In genomic region chr6:99424761-99425646, GRCh38 we compare ENCODE assay signal across 8 cellular contexts. TPM values are rescaled to one million over a fixed set of nuclear protein-coding genes. Genes with fewer than 3 reads are reported as not detected.
DNase-seq lines count a peak whose midpoint lies in the region; ATAC-seq and TF ChIP-seq lines count a peak whose summit lies in the region.

Gene PNISR (minus strand): TSS chr6:99425308. CDS start chr6:99414659, 10,649 bp downstream.

- DNase-seq in DMS153 (lab: John Stamatoyannopoulos, UW), result peak; percentile 97
- DNase-seq in Jurkat, Clone E6-1 (ENCODE audit: low read depth, low spot score), result peak; percentile 99
- DNase-seq in PC-9, result peak; percentile 87 to 97
- peak; percentile 82 for DNase-seq in activated T-cell treated with anti-CD3 and anti-CD28 coated beads, Interleukin-2, amount 50 U/mL, for 1 hour
- peak; percentile 97 for DNase-seq in epithelial cell of proximal tubule (ENCODE audit: low read depth)
- peak; percentile 96 for DNase-seq in mucosa of gallbladder (ENCODE audit: low spot score)
- peak; percentile 70 to 77 for DNase-seq in stimulated activated CD8-positive, alpha-beta memory T cell treated with anti-CD3 and anti-CD28 coated beads, Interleukin-4, amount 100 ng/mL, for 4 hours (ENCODE audit: low read depth in 2 of 2, low spot score in 1 of 2)

- H3K9me2 ChIP-seq in PC-9 (ENCODE audit: insufficient read depth), result no peaks in the 10 kb centered on the region

- H2AFZ ChIP-seq in PC-9, result peak within 1 kb of the TSS; percentile 93

- intact Hi-C loops in PC-9 (cut with micrococcal nuclease; ENCODE audit: unreplicated experiment), result loop anchor here (1.0 to 5.0 kb wide), 4 partner anchors 32 to 142 kb away; partner anchors contain the start of genes CCNC and USP45

- peak within 1 kb of the TSS; percentile 87 for H3K4me2 ChIP-seq in PC-9

- peaks cover 23% of the 10 kb centered on the region for H3F3A ChIP-seq in PC-9 (ENCODE audit: insufficient read depth, low read depth)

- peak; percentile 84 for ATAC-seq in GM21619 (IDR thresholded peaks at IDR 0.05; ENCODE audit: unreplicated experiment)

- CTCF ChIA-PET in PC-9 (lab: Charles Lee), result interaction anchor here (0.7 to 1.3 kb wide), 3 partner anchors 16 to 95 kb away, joined by 3 to 5 read pairs (median 4); no protein-coding TSS in a partner anchor

- no peaks in the 10 kb centered on the region for H3K27me3 ChIP-seq in PC-9 (ENCODE audit: insufficient read depth, low read depth)

- H3K9me3 ChIP-seq in PC-9 (ENCODE audit: insufficient read depth, low read depth), result no peaks in the 10 kb centered on the region

- TSS peak; percentile 56 for BruUV-seq in PC-9 (replicated peaks; lab: Mats Ljungman, UMichigan)

- H4K20me1 ChIP-seq in PC-9 (ENCODE audit: insufficient read depth), result peaks cover 45% of the 10 kb centered on the region

- H3K4me1 ChIP-seq in PC-9 (replicated peaks; ENCODE audit: insufficient read depth), result peaks cover 31% of the 10 kb centered on the region

- H3K79me2 ChIP-seq in PC-9 (ENCODE audit: low read depth), result peaks cover 73% of the 10 kb centered on the region

- TF ChIP-seq CTCF in PC-9 (conservative IDR thresholded peaks at IDR 0.05) (no peak), epithelial cell of proximal tubule (conservative IDR thresholded peaks at IDR 0.05; ENCODE audit: low read depth, low read length) (no peak)

- H3K4me3 ChIP-seq in Jurkat, Clone E6-1 (ENCODE audit: low read length), result peak within 1 kb of the TSS; percentile 99
- H3K4me3 ChIP-seq in PC-9, result peak within 1 kb of the TSS; percentile 88
- peak within 1 kb of the TSS; percentile 96 for H3K4me3 ChIP-seq in epithelial cell of proximal tubule (ENCODE audit: low read depth, low read length)

- peak within 1 kb of the TSS; percentile 94 for H3K27ac ChIP-seq in PC-9

- H3K36me3 ChIP-seq in PC-9 (ENCODE audit: low read depth), result peaks cover 7% of the 10 kb centered on the region; the same call in 1 of the 2 replicates

- POLR2A ChIA-PET in PC-9 (lab: Charles Lee; ENCODE audit: unreplicated experiment), result interaction anchor here (0.6 to 1.0 kb wide), 5 partner anchors 10 to 918 kb away, joined by 3 to 47 read pairs (median 5); partner anchors contain the start of genes CCNC and COQ3

RNA-seq across cellular contexts. Expression of gene PNISR, which starts in this region (rescaled TPM):
- 130 TPM for polyA plus RNA-seq in Jurkat, Clone E6-1 (2012; ENCODE audit: insufficient read depth, insufficient read length)
- 104 and 110 TPM in 2 replicates for total RNA-seq in PC-9 (2021)
- total RNA-seq in epithelial cell of proximal tubule, result 25.0 and 47.7 TPM in 2 replicates
- total RNA-seq in mucosa of gallbladder, result 104 TPM

Comparison
In these comparisons a context has a peak if more than half of its experiments do, and no peak if none do; other contexts are left out.
1. Peak in every context shown above with its lines: DNase-seq, ATAC-seq, H3K4me3 ChIP-seq and H3K27ac ChIP-seq.